Comparison of ENCODE assay signal across 11 cellular contexts in the genomic region with DNA sequence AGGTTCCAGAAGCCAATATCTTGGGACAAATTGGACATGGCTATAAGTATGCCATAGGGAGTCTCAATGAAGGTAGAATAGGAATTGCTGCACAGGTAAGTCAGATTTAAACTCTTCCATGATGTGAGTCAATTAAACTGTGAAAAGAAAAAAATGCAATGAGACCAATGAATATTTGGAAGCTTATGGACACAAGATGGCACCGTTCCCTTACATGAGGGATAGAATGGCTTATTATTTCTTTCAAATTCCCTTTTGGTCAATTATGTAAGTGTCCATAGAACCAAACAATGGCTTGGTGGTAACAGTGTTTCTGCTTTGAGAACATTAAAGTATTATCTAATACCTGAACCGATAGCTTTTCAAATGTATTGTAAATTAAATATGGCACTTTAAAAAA. TPM values are rescaled to one million over a fixed set of nuclear protein-coding genes. Genes with fewer than 3 reads are reported as not detected.
DNase-seq lines count a peak whose midpoint lies in the region; ATAC-seq and TF ChIP-seq lines count a peak whose summit lies in the region.
"Had no signal": no experiment of that assay in that cellular context is flagged by ENCODE, and none has a peak within 500 bp of the region (broad histone marks: within the 10 kb centered on the region; RNA-seq: fewer than 3 reads in every experiment).

No MANE protein-coding gene starts in this region.

- no peak overlapping the region for H3K4me2 ChIP-seq in hepatocyte

- H3K27me3 Mint-ChIP-seq in effector memory CD8-positive, alpha-beta T cell: no peaks in the 10 kb centered on the region
- no peaks in the 10 kb centered on the region for H3K27me3 Mint-ChIP-seq in activated CD8-positive, alpha-beta T cell treated with anti-CD3 and anti-CD28 coated beads for 36 hours
- H3K27me3 Mint-ChIP-seq: activated CD8-positive, alpha-beta memory T cell treated with anti-CD3 and anti-CD28 coated beads, Interleukin-2, amount 10 ng/mL, durations not matched to agents 7 days and 5 days had no signal

- in situ Hi-C loops in KBM-7 (cut with MboI; ENCODE audit: low pct_unique_long_range_greater_than_20kb, low sequenced_read_pairs) (loop anchor here (25.0 kb wide), 1 partner anchor 518 kb away; no protein-coding TSS in a partner anchor), SK-MEL-5 (cut with HindIII; ENCODE audit: low pct_unique_long_range_greater_than_20kb, low sequenced_read_pairs) (no loop called here)

- 91% methylated on average over 2 of the region's 2 CpGs for WGBS in hepatocyte (ENCODE audit: low lambda C conversion rate, missing lambda C conversion rate)

- no peaks in the 10 kb centered on the region for H3K79me2 ChIP-seq in hepatocyte

- peaks cover 2% of the 10 kb centered on the region for H3K4me1 Mint-ChIP-seq in stimulated activated effector memory CD8-positive, alpha-beta T cell treated with anti-CD3 and anti-CD28 coated beads, Interleukin-12 subunit alpha, Interleukin-12 subunit beta, amount 100 ng/mL, for 72 hours
- H3K4me1 Mint-ChIP-seq in effector memory CD8-positive, alpha-beta T cell (ENCODE audit: low read depth in 2 of 2): peaks cover 0 to under 1% of the 10 kb centered on the region in 2 donors
- H3K4me1 Mint-ChIP-seq in activated CD8-positive, alpha-beta T cell treated with anti-CD3 and anti-CD28 coated beads for 36 hours (ENCODE audit: low read depth): peaks cover 4% of the 10 kb centered on the region

- no peak for ATAC-seq in GM18519 (IDR thresholded peaks at IDR 0.05; ENCODE audit: low FRiP score, unreplicated experiment)
- no peak for ATAC-seq in stimulated activated effector memory CD8-positive, alpha-beta T cell treated with anti-CD3 and anti-CD28 coated beads, Interleukin-12 subunit alpha, Interleukin-12 subunit beta, amount 100 ng/mL, for 72 hours
- no peak for ATAC-seq in effector memory CD8-positive, alpha-beta T cell (replicated peaks)
- no peak for ATAC-seq in activated CD8-positive, alpha-beta T cell treated with anti-CD3 and anti-CD28 coated beads for 36 hours
- ATAC-seq: activated CD8-positive, alpha-beta memory T cell treated with anti-CD3 and anti-CD28 coated beads, Interleukin-2, amount 10 ng/mL, durations not matched to agents 7 days and 5 days had no signal

- H3K4me3 ChIP-seq in hepatocyte: no peak overlapping the region

- no peaks in the 10 kb centered on the region for H3K9me2 ChIP-seq in hepatocyte (replicated peaks; ENCODE audit: insufficient read depth)

- H3K4me3 Mint-ChIP-seq in stimulated activated effector memory CD8-positive, alpha-beta T cell treated with anti-CD3 and anti-CD28 coated beads, Interleukin-12 subunit alpha, Interleukin-12 subunit beta, amount 100 ng/mL, for 72 hours: no peak overlapping the region
- no peak overlapping the region for H3K4me3 Mint-ChIP-seq in effector memory CD8-positive, alpha-beta T cell
- no peak overlapping the region for H3K4me3 Mint-ChIP-seq in activated CD8-positive, alpha-beta T cell treated with anti-CD3 and anti-CD28 coated beads for 36 hours
- H3K4me3 Mint-ChIP-seq: activated CD8-positive, alpha-beta memory T cell treated with anti-CD3 and anti-CD28 coated beads, Interleukin-2, amount 10 ng/mL, durations not matched to agents 7 days and 5 days had no signal

- no peaks in the 10 kb centered on the region for H3K36me3 ChIP-seq in hepatocyte (replicated peaks; ENCODE audit: insufficient read depth, low read depth)

- H3K27me3 ChIP-seq in hepatocyte: no peaks in the 10 kb centered on the region

- H3K4me1 ChIP-seq in hepatocyte (ENCODE audit: insufficient read depth): no peaks in the 10 kb centered on the region

- H3K27ac Mint-ChIP-seq in stimulated activated effector memory CD8-positive, alpha-beta T cell treated with anti-CD3 and anti-CD28 coated beads, Interleukin-12 subunit alpha, Interleukin-12 subunit beta, amount 100 ng/mL, for 72 hours: no peak overlapping the region
- no peak overlapping the region for H3K27ac Mint-ChIP-seq in effector memory CD8-positive, alpha-beta T cell
- H3K27ac Mint-ChIP-seq in activated CD8-positive, alpha-beta T cell treated with anti-CD3 and anti-CD28 coated beads for 36 hours: no peak overlapping the region
- H3K27ac Mint-ChIP-seq: activated CD8-positive, alpha-beta memory T cell treated with anti-CD3 and anti-CD28 coated beads, Interleukin-2, amount 10 ng/mL, durations not matched to agents 7 days and 5 days had no signal

- DNase-seq in DMS114 treated with DMSO at 0.1 percent for 48 hours (lab: John Stamatoyannopoulos, UW; ENCODE audit: unreplicated experiment): peak; percentile 37
- DNase-seq in KBM-7: peak; percentile 37
- peak; percentile 26 for DNase-seq in SK-MEL-5 (ENCODE audit: low read depth, low spot score)
- DNase-seq in hepatocyte (ENCODE audit: low spot score): no peak
- DNase-seq in stimulated activated effector memory CD8-positive, alpha-beta T cell treated with anti-CD3 and anti-CD28 coated beads, Interleukin-12 subunit alpha, Interleukin-12 subunit beta, amount 100 ng/mL, for 72 hours (ENCODE audit: low spot score in 2 of 2): no peak
- DNase-seq in effector memory CD8-positive, alpha-beta T cell: no peak
- no peak for DNase-seq in activated CD8-positive, alpha-beta T cell treated with anti-CD3 and anti-CD28 coated beads for 36 hours
- DNase-seq: activated CD8-positive, alpha-beta memory T cell treated with anti-CD3 and anti-CD28 coated beads, Interleukin-2, amount 10 ng/mL, durations not matched to agents 7 days and 5 days; cortex of kidney; stimulated activated CD4-positive, alpha-beta T cell treated with anti-CD3 and anti-CD28 coated beads, Interleukin-12 subunit alpha, Interleukin-12 subunit beta, amount 100 ng/mL, for 4 hours had no signal

- H4K20me1 ChIP-seq in hepatocyte (ENCODE audit: insufficient read depth, poor library complexity, severe bottlenecking): no peaks in the 10 kb centered on the region

- intact Hi-C loops in activated CD8-positive, alpha-beta T cell treated with anti-CD3 and anti-CD28 coated beads for 36 hours (cut with micrococcal nuclease): loop anchor here (5.0 kb wide), 1 partner anchor 513 kb away; no protein-coding TSS in a partner anchor

- peak; percentile 26 for TF ChIP-seq CTCF in hepatocyte (IDR thresholded peaks at IDR 0.05; ENCODE audit: poor library complexity)
- no peak for TF ChIP-seq CTCF in activated CD8-positive, alpha-beta T cell treated with anti-CD3 and anti-CD28 coated beads for 36 hours (IDR thresholded peaks at IDR 0.05)

- peaks cover 21% of the 10 kb centered on the region for H3K36me3 Mint-ChIP-seq in stimulated activated effector memory CD8-positive, alpha-beta T cell treated with anti-CD3 and anti-CD28 coated beads, Interleukin-12 subunit alpha, Interleukin-12 subunit beta, amount 100 ng/mL, for 72 hours
- peaks cover 19% of the 10 kb centered on the region for H3K36me3 Mint-ChIP-seq in effector memory CD8-positive, alpha-beta T cell (ENCODE audit: insufficient read depth)
- H3K36me3 Mint-ChIP-seq in activated CD8-positive, alpha-beta T cell treated with anti-CD3 and anti-CD28 coated beads for 36 hours (ENCODE audit: low read depth): peaks cover 6% of the 10 kb centered on the region
- H3K36me3 Mint-ChIP-seq: activated CD8-positive, alpha-beta memory T cell treated with anti-CD3 and anti-CD28 coated beads, Interleukin-2, amount 10 ng/mL, durations not matched to agents 7 days and 5 days had no signal

- CTCF ChIA-PET in activated CD8-positive, alpha-beta T cell treated with anti-CD3 and anti-CD28 coated beads for 36 hours (lab: Charles Lee): interaction anchor here (0.6 to 2.2 kb wide), 7 partner anchors 10 to 530 kb away, joined by 3 to 8 read pairs (median 4); no protein-coding TSS in a partner anchor

- POLR2A ChIA-PET in activated CD8-positive, alpha-beta T cell treated with anti-CD3 and anti-CD28 coated beads for 36 hours (lab: Charles Lee): no interaction called here

- H3K9me3 Mint-ChIP-seq in stimulated activated effector memory CD8-positive, alpha-beta T cell treated with anti-CD3 and anti-CD28 coated beads, Interleukin-12 subunit alpha, Interleukin-12 subunit beta, amount 100 ng/mL, for 72 hours: no peaks in the 10 kb centered on the region
- H3K9me3 Mint-ChIP-seq in effector memory CD8-positive, alpha-beta T cell: no peaks in the 10 kb centered on the region
- no peaks in the 10 kb centered on the region for H3K9me3 Mint-ChIP-seq in activated CD8-positive, alpha-beta T cell treated with anti-CD3 and anti-CD28 coated beads for 36 hours

- no peak overlapping the region for H2AFZ ChIP-seq in hepatocyte

- no peaks in the 10 kb centered on the region for H3K9me3 ChIP-seq in hepatocyte (ENCODE audit: low read depth)

- H3K27ac ChIP-seq in hepatocyte: no peak overlapping the region

RNA-seq across cellular contexts. Expression of a gene that starts 35.6 kb away (rescaled TPM):
- total RNA-seq in SK-MEL-5 (2014; rRNA removed; shearing (Covaris generic)): 8.4 and 8.8 TPM in 2 replicates
- polyA plus RNA-seq in SK-MEL-5 (2015; cell fraction: cytosol; rRNA removed): 8.5 and 9.8 TPM in 2 replicates
- polyA plus RNA-seq in SK-MEL-5 (2015; cell fraction: nucleus; rRNA removed): 12.5 and 13.5 TPM in 2 replicates
- total RNA-seq in hepatocyte: 50.6 and 51.3 TPM in 2 replicates
- polyA plus RNA-seq in hepatocyte: 25.3 and 40.6 TPM in 2 replicates
- total RNA-seq in activated CD8-positive, alpha-beta T cell treated with anti-CD3 and anti-CD28 coated beads for 36 hours: 10 to 100 TPM; 19.7 to 20.7 TPM

RNA-seq across cellular contexts. Expression of a gene that starts 35.8 kb away (rescaled TPM):
- 3.4 TPM in 2 replicates for total RNA-seq in SK-MEL-5 (2014; rRNA removed; shearing (Covaris generic))
- 5.4 and 5.7 TPM in 2 replicates for polyA plus RNA-seq in SK-MEL-5 (2015; cell fraction: cytosol; rRNA removed)
- polyA plus RNA-seq in SK-MEL-5 (2015; cell fraction: nucleus; rRNA removed): 16.3 and 19.3 TPM in 2 replicates
- total RNA-seq in hepatocyte: 5.5 and 7.2 TPM in 2 replicates
- polyA plus RNA-seq in hepatocyte: 5.9 and 8.5 TPM in 2 replicates
- total RNA-seq in activated CD8-positive, alpha-beta T cell treated with anti-CD3 and anti-CD28 coated beads for 36 hours: 10 to 100 TPM; 15.2 to 21.5 TPM

Comparison
In these comparisons a context has a peak if more than half of its experiments do, and no peak if none do; other contexts are left out.
1. DNase-seq: peak in DMS114 treated with DMSO at 0.1 percent for 48 hours (single experiment), KBM-7 (single experiment) and SK-MEL-5 (single experiment); none in hepatocyte (single experiment), stimulated activated effector memory CD8-positive, alpha-beta T cell treated with anti-CD3 and anti-CD28 coated beads, Interleukin-12 subunit alpha, Interleukin-12 subunit beta, amount 100 ng/mL, for 72 hours (0 of 2), effector memory CD8-positive, alpha-beta T cell (0 of 3) and activated CD8-positive, alpha-beta T cell treated with anti-CD3 and anti-CD28 coated beads for 36 hours (single experiment).